Comparison of ENCODE assay signal across 14 cellular contexts in genomic region chr2:48479923-48480322, GRCh38. TPM values are rescaled to one million over a fixed set of nuclear protein-coding genes. Genes with fewer than 3 reads are reported as not detected.
DNase-seq lines count a peak whose midpoint lies in the region; ATAC-seq and TF ChIP-seq lines count a peak whose summit lies in the region.
"Had no signal": no experiment of that assay in that cellular context is flagged by ENCODE, and none has a peak within 500 bp of the region (broad histone marks: within the 10 kb centered on the region; RNA-seq: fewer than 3 reads in every experiment).

No MANE protein-coding gene starts in this region.

- H3K27ac Mint-ChIP-seq in endodermal cell, result peak overlapping the region; percentile 48
- H3K27ac Mint-ChIP-seq in stimulated activated memory B cell treated with anti-CD40 and anti-IgM and Interleukin-4, amounts not matched to agents 10 μg/mL and 1 μg/mL and 100 μg/mL, for 72 hours, result no peak overlapping the region
- no peak overlapping the region for H3K27ac Mint-ChIP-seq in nephron progenitor cell
- H3K27ac Mint-ChIP-seq: memory B cell had no signal

- H3K27ac ChIP-seq in endodermal cell (ENCODE audit: low read depth, low read length) (peak overlapping the region; percentile 30), muscle layer of duodenum (ENCODE audit: low read length) (peak overlapping the region; percentile 95)
- H3K27ac ChIP-seq: parathyroid adenoma had no signal

- H3K4me1 Mint-ChIP-seq in endodermal cell (no peaks in the 10 kb centered on the region), nephron progenitor cell (peaks cover 6% of the 10 kb centered on the region)
- no peaks in the 10 kb centered on the region for H3K4me1 Mint-ChIP-seq in stimulated activated memory B cell treated with anti-CD40 and anti-IgM and Interleukin-4, amounts not matched to agents 10 μg/mL and 1 μg/mL and 100 μg/mL, for 72 hours
- H3K4me1 Mint-ChIP-seq: memory B cell had no signal

- no peaks in the 10 kb centered on the region for H3K27me3 ChIP-seq in endodermal cell (ENCODE audit: control insufficient read depth, insufficient read depth, low read length, poor library complexity, severe bottlenecking)
- H3K27me3 ChIP-seq in muscle layer of duodenum (ENCODE audit: low read depth, low read length), result no peaks in the 10 kb centered on the region

- H3K4me1 ChIP-seq in endodermal cell (ENCODE audit: control insufficient read depth, insufficient read depth, low read length), result no peaks in the 10 kb centered on the region
- H3K4me1 ChIP-seq in muscle layer of duodenum (ENCODE audit: control insufficient read depth in 1 of 2, insufficient read depth in 2 of 2, low read length in 2 of 2), result peaks cover 17 to 32% of the 10 kb centered on the region in 2 donors
- H3K4me1 ChIP-seq: parathyroid adenoma had no signal

- no peak for ATAC-seq in GM18867 (IDR thresholded peaks at IDR 0.05; ENCODE audit: unreplicated experiment)
- no peak for ATAC-seq in stimulated activated memory B cell treated with anti-CD40 and anti-IgM and Interleukin-4, amounts not matched to agents 10 μg/mL and 1 μg/mL and 100 μg/mL, for 72 hours

- TF ChIP-seq CTCF in endodermal cell (conservative IDR thresholded peaks at IDR 0.05) (no peak), nephron progenitor cell (IDR thresholded peaks at IDR 0.05) (no peak)

- no peaks in the 10 kb centered on the region for H3K27me3 Mint-ChIP-seq in endodermal cell (ENCODE audit: insufficient read depth)
- no peaks in the 10 kb centered on the region for H3K27me3 Mint-ChIP-seq in stimulated activated memory B cell treated with anti-CD40 and anti-IgM and Interleukin-4, amounts not matched to agents 10 μg/mL and 1 μg/mL and 100 μg/mL, for 72 hours
- no peaks in the 10 kb centered on the region for H3K27me3 Mint-ChIP-seq in nephron progenitor cell (ENCODE audit: low read depth, poor library complexity)
- H3K27me3 Mint-ChIP-seq: memory B cell had no signal

- H3K4me3 ChIP-seq in endodermal cell (ENCODE audit: low read length) (no peak overlapping the region), muscle layer of duodenum (ENCODE audit: low read depth in 1 of 2, low read length in 2 of 2) (peak overlapping the region; percentile 12 to 31)
- H3K4me3 ChIP-seq: HAP-1 had no signal

- H3K9me3 ChIP-seq in endodermal cell (ENCODE audit: control insufficient read depth, low read length) (no peaks in the 10 kb centered on the region), muscle layer of duodenum (ENCODE audit: control insufficient read depth in 1 of 2, low read length in 2 of 2) (no peaks in the 10 kb centered on the region)
- H3K9me3 ChIP-seq: HAP-1 had no signal

- H3K36me3 ChIP-seq in endodermal cell (ENCODE audit: control insufficient read depth, insufficient read depth, low read length), result peaks cover 84% of the 10 kb centered on the region
- H3K36me3 ChIP-seq in muscle layer of duodenum (ENCODE audit: control insufficient read depth in 1 of 2, insufficient read depth in 2 of 2, low read length in 2 of 2), result peaks cover 0 to 18% of the 10 kb centered on the region in 2 donors
- H3K36me3 ChIP-seq: HAP-1 had no signal

- H3K9me3 Mint-ChIP-seq in endodermal cell (no peaks in the 10 kb centered on the region), nephron progenitor cell (no peaks in the 10 kb centered on the region)
- H3K9me3 Mint-ChIP-seq in stimulated activated memory B cell treated with anti-CD40 and anti-IgM and Interleukin-4, amounts not matched to agents 10 μg/mL and 1 μg/mL and 100 μg/mL, for 72 hours, result no peaks in the 10 kb centered on the region
- H3K9me3 Mint-ChIP-seq: memory B cell had no signal

- WGBS in endodermal cell (ENCODE audit: insufficient coverage in 1 of 2, insufficient read length in 1 of 2), 2 experiments, result 94 to 95% methylated on average over 5 of the region's 5 CpGs

- H3K9ac ChIP-seq in endodermal cell (ENCODE audit: extremely low read depth, low read length, poor library complexity, severe bottlenecking), result no peak overlapping the region
- H3K9ac ChIP-seq: parathyroid adenoma had no signal

- no peak overlapping the region for H3K4me3 Mint-ChIP-seq in endodermal cell
- no peak overlapping the region for H3K4me3 Mint-ChIP-seq in stimulated activated memory B cell treated with anti-CD40 and anti-IgM and Interleukin-4, amounts not matched to agents 10 μg/mL and 1 μg/mL and 100 μg/mL, for 72 hours
- H3K4me3 Mint-ChIP-seq in nephron progenitor cell, result no peak overlapping the region
- H3K4me3 Mint-ChIP-seq: memory B cell had no signal

- DNase-seq in DMS 273 (lab: John Stamatoyannopoulos, UW; ENCODE audit: unreplicated experiment) (peak; percentile 86), NCI-H345 (lab: John Stamatoyannopoulos, UW) (peak; percentile 82), endodermal cell (no peak), SW480 (ENCODE audit: low spot score) (no peak), nephron progenitor cell (no peak)
- DNase-seq: activated CD4-positive, CD25-positive, alpha-beta regulatory T cell treated with anti-CD3 and anti-CD28 coated beads, Interleukin-2, amount 50 U/mL, for 72 hours; activated T-cell treated with anti-CD3 and anti-CD28 coated beads, Interleukin-2, amount 50 U/mL, for 1 hour; anterior cingulate cortex had no signal

- H3K36me3 Mint-ChIP-seq in endodermal cell (ENCODE audit: low read depth) (peaks cover 73% of the 10 kb centered on the region), nephron progenitor cell (ENCODE audit: low read depth) (peaks cover 49% of the 10 kb centered on the region)
- peaks cover 59% of the 10 kb centered on the region for H3K36me3 Mint-ChIP-seq in stimulated activated memory B cell treated with anti-CD40 and anti-IgM and Interleukin-4, amounts not matched to agents 10 μg/mL and 1 μg/mL and 100 μg/mL, for 72 hours

RNA-seq across cellular contexts. Expression of gene PPP1R21, which starts 39.4 kb away (rescaled TPM):
- total RNA-seq in endodermal cell, result 10 to 100 TPM; 26.1 to 39.0 TPM
- 18.9 TPM for polyA plus RNA-seq in endodermal cell (2013, experiment 1 of 2)
- 19.3 TPM for polyA plus RNA-seq in endodermal cell (2013, experiment 2 of 2)

RNA-seq across cellular contexts. Expression of gene STON1, which starts 50.0 kb away (rescaled TPM):
- total RNA-seq in endodermal cell, result 10 to 100 TPM; 15.0 to 19.5 TPM
- 23.9 TPM for polyA plus RNA-seq in endodermal cell (2013, experiment 1 of 2)
- 24.2 TPM for polyA plus RNA-seq in endodermal cell (2013, experiment 2 of 2)

Comparison
In these comparisons a context has a peak if more than half of its experiments do, and no peak if none do; other contexts are left out.
1. DNase-seq: peak in DMS 273 (single experiment) and NCI-H345 (single experiment); none in endodermal cell (single experiment), SW480 (single experiment) and nephron progenitor cell (single experiment).